In genomic region chr15:50164458-50164857, GRCh38 we compare ENCODE assay signal across 33 cellular contexts. TPM values are rescaled to one million over a fixed set of nuclear protein-coding genes. Genes with fewer than 3 reads are reported as not detected.
DNase-seq lines count a peak whose midpoint lies in the region; ATAC-seq and TF ChIP-seq lines count a peak whose summit lies in the region.
"Had no signal": no experiment of that assay in that cellular context is flagged by ENCODE, and none has a peak within 500 bp of the region (broad histone marks: within the 10 kb centered on the region; RNA-seq: fewer than 3 reads in every experiment).

No MANE protein-coding gene starts in this region.

- peaks cover 3% of the 10 kb centered on the region; the same call in 1 of the 2 replicates for H3K27me3 Mint-ChIP-seq in HFFc6 (ENCODE audit: insufficient read depth)

- no peak overlapping the region for H3K4me3 Mint-ChIP-seq in HFFc6
- H3K4me3 Mint-ChIP-seq: activated naive CD8-positive, alpha-beta T cell treated with anti-CD3 and anti-CD28 coated beads, Interleukin-2, amount 50 U/mL, for 24 hours; activated T-cell treated with anti-CD3 and anti-CD28 coated beads, Interleukin-2, amount 50 U/mL, for 24 hours; CD8-positive, alpha-beta memory T cell; neural progenitor cell; stimulated activated naive CD8-positive, alpha-beta T cell treated with anti-CD3 and anti-CD28 coated beads, Interleukin-15, Interleukin-2, amounts not matched to agents 100 ng/mL and 50 ng/mL, for 24 hours had no signal

- DNase-seq in AG10803 (ENCODE audit: low read depth) (peak; percentile 35), HFFc6 (peak; percentile 27), epithelial cell of prostate (ENCODE audit: low read depth, low spot score) (no peak), myocyte (ENCODE audit: low read depth) (peak; percentile 36), SW 1271 (lab: John Stamatoyannopoulos, UW) (no peak)
- DNase-seq in activated naive CD4-positive, alpha-beta T cell treated with Interleukin-2 at 50 U/mL for 16 hours: no peak
- DNase-seq: ACHN; activated CD4-positive, alpha-beta T cell treated with anti-CD3 and anti-CD28 coated beads, Interleukin-2, amount 50 U/mL, for 1 hour; activated CD4-positive, CD25-positive, alpha-beta regulatory T cell; activated gamma-delta T cell treated with Interleukin-2 at 50 U/mL for 16 hours; activated naive CD8-positive, alpha-beta T cell treated with anti-CD3 and anti-CD28 coated beads, Interleukin-2, amount 50 U/mL, for 24 hours; activated T-cell treated with anti-CD3 and anti-CD28 coated beads, Interleukin-2, amount 50 U/mL, for 24 hours; BE2C; CD8-positive, alpha-beta memory T cell; DMS 273 treated with DMSO at 0.1 percent for 48 hours; hippocampal formation; left colon; NCI-H146; NCI-H226; NCI-H82; pancreas; retina; RPMI8226; stimulated activated CD8-positive, alpha-beta memory T cell treated with anti-CD3 and anti-CD28 coated beads, Interleukin-4, amount 100 ng/mL, for 48 hours; testis had no signal

- H3K4me3 ChIP-seq in AG10803 (ENCODE audit: low read length): no peak overlapping the region
- H3K4me3 ChIP-seq: neural progenitor cell, pancreas, SK-N-MC, testis, vagina had no signal

- H3K4me1 Mint-ChIP-seq in HFFc6 (ENCODE audit: low read depth): peaks cover 62% of the 10 kb centered on the region
- H3K4me1 Mint-ChIP-seq: CD8-positive, alpha-beta memory T cell had no signal

- TF ChIP-seq CTCF in AG10803 (conservative IDR thresholded peaks at IDR 0.05; ENCODE audit: low read length) (no peak), HFFc6 (IDR thresholded peaks at IDR 0.05) (no peak)

- H3K9me3 Mint-ChIP-seq in HFFc6: peaks cover 8% of the 10 kb centered on the region
- H3K9me3 Mint-ChIP-seq: CD8-positive, alpha-beta memory T cell had no signal

- ATAC-seq in HG02973 (IDR thresholded peaks at IDR 0.05; ENCODE audit: unreplicated experiment): no peak
- no peak for ATAC-seq in HG03521 (IDR thresholded peaks at IDR 0.05; ENCODE audit: unreplicated experiment)
- ATAC-seq: activated naive CD8-positive, alpha-beta T cell treated with anti-CD3 and anti-CD28 coated beads, Interleukin-2, amount 50 U/mL, for 24 hours; left colon had no signal

- peak overlapping the region; percentile 47; the same call in 1 of the 2 replicates for H3K27ac Mint-ChIP-seq in HFFc6
- H3K27ac Mint-ChIP-seq: activated naive CD8-positive, alpha-beta T cell treated with anti-CD3 and anti-CD28 coated beads, Interleukin-2, amount 50 U/mL, for 24 hours; activated T-cell treated with anti-CD3 and anti-CD28 coated beads, Interleukin-2, amount 50 U/mL, for 24 hours; neural progenitor cell; stimulated activated naive CD8-positive, alpha-beta T cell treated with anti-CD3 and anti-CD28 coated beads, Interleukin-15, Interleukin-2, amounts not matched to agents 100 ng/mL and 50 ng/mL, for 24 hours had no signal

- H3K36me3 Mint-ChIP-seq in HFFc6 (ENCODE audit: low read depth): peaks cover 24% of the 10 kb centered on the region
- H3K36me3 Mint-ChIP-seq: CD8-positive, alpha-beta memory T cell; neural progenitor cell had no signal

- peak overlapping the region; percentile 28 for H3K27ac ChIP-seq in epithelial cell of prostate
- H3K27ac ChIP-seq: neural progenitor cell, pancreas, SK-N-MC, testis, vagina had no signal

RNA-seq across cellular contexts. Expression of gene SLC27A2, which starts 17.5 kb away (rescaled TPM):
- 1 to 10 TPM in 5 of 6 experiments, under 1 TPM in 1; 0.87 to 2.0 (median 1.3) TPM for total RNA-seq in HFFc6 (2021; fragmentation: NEBNext Ultra II Directional; extraction: Animal tissue kit (Norgen Biotek cat#: 25700))
- not detected in 2 replicates for total RNA-seq in myocyte
- polyA plus RNA-seq in myocyte (2012): not detected
- total RNA-seq: chondrocyte, LHCN-M2 had no signal

RNA-seq across cellular contexts. Expression of gene ATP8B4, which starts 45.4 kb away (rescaled TPM):
- total RNA-seq in HFFc6 (2021; fragmentation: NEBNext Ultra II Directional; extraction: Animal tissue kit (Norgen Biotek cat#: 25700)): 1 to 10 TPM in 2 of 6 experiments, under 1 TPM in 4; 0.31 to 1.6 (median 0.91) TPM
- 3.3 and 3.5 TPM in 2 replicates for total RNA-seq in myocyte
- polyA plus RNA-seq in myocyte (2012): 0.45 TPM
- total RNA-seq: chondrocyte had no signal

Comparison
In these comparisons a context has a peak if more than half of its experiments do, and no peak if none do; other contexts are left out.
1. DNase-seq: peak in AG10803 (single experiment), HFFc6 (single experiment) and myocyte (single experiment); none in epithelial cell of prostate (single experiment), activated naive CD4-positive, alpha-beta T cell treated with Interleukin-2 at 50 U/mL for 16 hours (single experiment) and SW 1271 (0 of 2).